Comparison of ENCODE assay signal across 14 cellular contexts in genomic region chr6:41584668-41585205, GRCh38. TPM values are rescaled to one million over a fixed set of nuclear protein-coding genes. Genes with fewer than 3 reads are reported as not detected.
A peak's percentile ranks its signal among the peaks of the same experiment; 100 is the strongest.
DNase-seq lines count a peak whose midpoint lies in the region; ATAC-seq and TF ChIP-seq lines count a peak whose summit lies in the region.
"Had no signal": no experiment of that assay in that cellular context is flagged by ENCODE, and none has a peak within 500 bp of the region (broad histone marks: within the 10 kb centered on the region; RNA-seq: fewer than 3 reads in every experiment).

No MANE protein-coding gene starts in this region.

- H3K27ac Mint-ChIP-seq in WTC11: no peak overlapping the region; the same call in 1 of the 2 replicates
- H3K27ac Mint-ChIP-seq: stimulated activated naive CD8-positive, alpha-beta T cell treated with anti-CD3 and anti-CD28 coated beads, Interleukin-15, amount 100 ng/mL, for 72 hours had no signal

- ATAC-seq in WTC11 (peak; percentile 90), HG02981 (IDR thresholded peaks at IDR 0.05; ENCODE audit: unreplicated experiment) (no peak)
- ATAC-seq: stimulated activated naive CD8-positive, alpha-beta T cell treated with anti-CD3 and anti-CD28 coated beads, Interleukin-15, amount 100 ng/mL, for 72 hours had no signal

- H3K4me3 ChIP-seq in thyroid gland (replicated peaks in 1 of 3): no peak overlapping the region

- TF ChIP-seq CTCF in WTC11 (IDR thresholded peaks at IDR 0.05) (no peak), thyroid gland (IDR thresholded peaks at IDR 0.05) (no peak)

- POLR2A ChIA-PET in WTC11 (lab: Charles Lee): interaction anchor here (1.7 kb wide), 1 partner anchor 12 kb away, joined by 4 read pairs; no protein-coding TSS in a partner anchor

- H3K9me3 Mint-ChIP-seq in WTC11: no peaks in the 10 kb centered on the region
- H3K9me3 Mint-ChIP-seq: nephron; stimulated activated naive CD8-positive, alpha-beta T cell treated with anti-CD3 and anti-CD28 coated beads, Interleukin-15, amount 100 ng/mL, for 72 hours had no signal

- peaks cover 67% of the 10 kb centered on the region for H3K4me1 Mint-ChIP-seq in WTC11

- no peak for TF ChIP-seq POLR2A in thyroid gland (IDR thresholded peaks at IDR 0.05)

- DNase-seq in NCI-H82 (lab: John Stamatoyannopoulos, UW): peak; percentile 45
- DNase-seq in NCI-H82 treated with DMSO at 0.1 percent for 48 hours (lab: John Stamatoyannopoulos, UW; ENCODE audit: unreplicated experiment): no peak
- DNase-seq in WTC11 (ENCODE audit: low spot score): peak; percentile 84
- DNase-seq in left kidney (ENCODE audit: low read depth, low spot score): peak; percentile 70
- peak; percentile 62 to 70 for DNase-seq in thyroid gland
- no peak for DNase-seq in occipital lobe (lab: John Stamatoyannopoulos, UW)
- DNase-seq in stimulated activated CD4-positive, alpha-beta T cell treated with anti-CD3 and anti-CD28 coated beads, Interleukin-1b, Interleukin-23, amount 100 ng/mL, for 48 hours: no peak
- DNase-seq: activated naive CD4-positive, alpha-beta T cell treated with Interleukin-2 at 50 U/mL for 16 hours; NCI-H2081 treated with DMSO at 0.1 percent for 48 hours; stimulated activated naive CD8-positive, alpha-beta T cell treated with anti-CD3 and anti-CD28 coated beads, Interleukin-15, amount 100 ng/mL, for 72 hours; SW 1271 had no signal

- WGBS in thyroid gland, 2 donors: 73 to 80% methylated on average over 6 to 10 of the region's 11 CpGs

- H3K27ac ChIP-seq in thyroid gland: peak overlapping the region in 2 of 3 donors; percentile 45 to 53

- no peaks in the 10 kb centered on the region for H3K27me3 Mint-ChIP-seq in WTC11 (ENCODE audit: low read depth)
- H3K27me3 Mint-ChIP-seq: stimulated activated naive CD8-positive, alpha-beta T cell treated with anti-CD3 and anti-CD28 coated beads, Interleukin-15, amount 100 ng/mL, for 72 hours had no signal

- peaks cover 12 to 30% of the 10 kb centered on the region in 2 donors for H3K4me1 ChIP-seq in thyroid gland

- H3K9me3 ChIP-seq in thyroid gland: no peaks in the 10 kb centered on the region

- H3K4me3 Mint-ChIP-seq in WTC11: no peak overlapping the region
- H3K4me3 Mint-ChIP-seq: nephron; stimulated activated naive CD8-positive, alpha-beta T cell treated with anti-CD3 and anti-CD28 coated beads, Interleukin-15, amount 100 ng/mL, for 72 hours had no signal

- intact Hi-C loops in thyroid gland (cut with DNase I): loop anchor here (5.0 kb wide), 1 partner anchor 37 kb away; the partner anchor contains the start of gene FOXP4

- CTCF ChIA-PET in WTC11 (lab: Charles Lee): interaction anchor here (0.8 to 4.3 kb wide), 13 partner anchors 14 to 217 kb away, joined by 3 to 19 read pairs (median 4); no protein-coding TSS in a partner anchor

- peaks cover 4% of the 10 kb centered on the region; the same call in 1 of the 2 replicates for H3K36me3 Mint-ChIP-seq in WTC11

- H3K36me3 ChIP-seq in thyroid gland: peaks cover 29 to 30% of the 10 kb centered on the region in 2 donors

- H3K27me3 ChIP-seq in thyroid gland: no peaks in the 10 kb centered on the region

TF ChIP-seq in WTC11, 78 proteins besides CTCF, POLR2A, EP300 and RAD21:
- TF ChIP-seq ZNF263 (CRISPR knock-in tag; IDR thresholded peaks at IDR 0.05; ENCODE audit: low read depth): peak; percentile 76
- TF ChIP-seq NFE2L1 (CRISPR knock-in tag; IDR thresholded peaks at IDR 0.05): no peak
- TF ChIP-seq FOXK1 (CRISPR knock-in tag; IDR thresholded peaks at IDR 0.05): peak; percentile 80
- TF ChIP-seq NR1H2 (CRISPR knock-in tag; IDR thresholded peaks at IDR 0.05): no peak
- no peak for TF ChIP-seq USF2 (CRISPR knock-in tag; IDR thresholded peaks at IDR 0.05)
- peak; percentile 60; the same call in 1 of the 2 replicates for TF ChIP-seq NR2C2 (CRISPR knock-in tag; IDR thresholded peaks at IDR 0.05)
- no peak for TF ChIP-seq GTF2I (CRISPR knock-in tag; conservative IDR thresholded peaks at IDR 0.05)
- TF ChIP-seq MAX (CRISPR knock-in tag; IDR thresholded peaks at IDR 0.05): peak; percentile 52; the same call in 1 of the 2 replicates
- peak; percentile 57; the same call in 1 of the 2 replicates for TF ChIP-seq ZNF121 (CRISPR knock-in tag; IDR thresholded peaks at IDR 0.05)
- TF ChIP-seq MYBL2 (CRISPR knock-in tag; IDR thresholded peaks at IDR 0.05): no peak
- no peak for TF ChIP-seq ESRRA (CRISPR knock-in tag; IDR thresholded peaks at IDR 0.05; ENCODE audit: borderline replicate concordance)
- no peak for TF ChIP-seq CBFB (CRISPR knock-in tag; IDR thresholded peaks at IDR 0.05; ENCODE audit: low read depth)

RNA-seq across cellular contexts. Expression of gene FOXP4, which starts 38.6 kb away (rescaled TPM):
- total RNA-seq in WTC11 (2021) (19.5 to 36.6 TPM (median 19.8 TPM) in 3 replicates), thyroid gland (10 to 100 TPM; 12.6 to 42.4 (median 23.7) TPM), occipital lobe (0.94 TPM)

RNA-seq across cellular contexts. Expression of gene MDFI, which starts 53.5 kb away (rescaled TPM):
- 63.2 to 86.2 TPM (median 74.6 TPM) in 3 replicates for total RNA-seq in WTC11 (2021)
- 1 to 10 TPM; 2.9 to 9.3 (median 6.5) TPM for total RNA-seq in thyroid gland
- 11.7 TPM for total RNA-seq in occipital lobe
- total RNA-seq: OCI-LY7 had no signal

Comparison
In these comparisons a context has a peak if more than half of its experiments do, and no peak if none do; other contexts are left out.
1. DNase-seq: peak in NCI-H82 (single experiment), WTC11 (single experiment), left kidney (single experiment) and thyroid gland (2 of 2); none in NCI-H82 treated with DMSO at 0.1 percent for 48 hours (single experiment), occipital lobe (single experiment) and stimulated activated CD4-positive, alpha-beta T cell treated with anti-CD3 and anti-CD28 coated beads, Interleukin-1b, Interleukin-23, amount 100 ng/mL, for 48 hours (single experiment).